ENCODE assay signal across 1 cellular context in the genomic region with DNA sequence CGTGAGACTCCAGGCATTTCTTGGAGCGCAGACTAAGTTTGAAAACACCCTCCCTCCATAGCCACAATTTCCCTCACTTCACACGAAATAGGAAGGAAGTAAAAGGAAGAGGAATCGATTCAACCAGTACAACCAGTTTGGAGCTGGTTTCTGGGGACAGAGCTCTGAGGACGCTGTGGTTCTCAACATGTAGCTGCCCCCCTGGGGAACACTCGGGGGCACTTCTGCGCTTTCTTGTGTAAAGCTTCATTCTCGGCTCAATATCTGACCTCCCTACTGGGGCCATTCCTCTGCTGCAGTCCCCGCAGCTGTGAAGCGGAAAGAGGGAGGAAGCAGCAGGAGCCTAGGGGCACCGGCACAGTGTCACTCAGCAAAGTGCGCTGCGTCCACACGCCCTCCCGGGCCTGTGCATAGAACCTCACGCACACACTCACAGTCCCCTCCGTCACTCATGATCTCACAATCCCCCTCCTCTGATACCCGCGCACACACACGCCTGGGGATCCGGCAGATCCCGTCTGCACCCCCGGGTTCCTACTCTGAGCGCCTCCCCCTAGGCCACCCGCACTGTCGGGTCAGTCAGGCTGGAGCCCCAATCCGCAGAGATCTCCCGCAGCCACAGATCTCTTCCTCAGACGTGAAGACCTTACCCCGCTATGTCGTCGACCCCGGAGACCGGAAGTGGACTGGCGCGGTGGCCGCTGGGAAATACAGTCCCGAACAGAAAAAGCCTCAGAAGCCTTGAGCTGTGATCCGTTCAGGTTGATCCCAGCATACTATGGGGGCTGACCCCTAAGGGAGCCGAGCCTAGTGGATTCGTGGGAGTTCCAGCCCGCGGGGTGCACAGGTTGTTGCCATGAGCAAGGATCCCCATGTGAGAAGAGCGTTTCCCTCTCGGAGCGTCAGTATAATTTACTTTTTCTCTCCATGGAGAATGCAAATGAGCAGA.
TF ChIP-seq lines count a peak whose summit lies in the region.

A gene (minus strand): TSS at position 688 of the 949 bp plus-strand sequence. CDS start 6,190 bp downstream, outside the sequence.

TF ChIP-seq in HepG2, 621 proteins besides CTCF, POLR2A, EP300 and RAD21 (continued from another document):
- TF ChIP-seq, protein P1, sequence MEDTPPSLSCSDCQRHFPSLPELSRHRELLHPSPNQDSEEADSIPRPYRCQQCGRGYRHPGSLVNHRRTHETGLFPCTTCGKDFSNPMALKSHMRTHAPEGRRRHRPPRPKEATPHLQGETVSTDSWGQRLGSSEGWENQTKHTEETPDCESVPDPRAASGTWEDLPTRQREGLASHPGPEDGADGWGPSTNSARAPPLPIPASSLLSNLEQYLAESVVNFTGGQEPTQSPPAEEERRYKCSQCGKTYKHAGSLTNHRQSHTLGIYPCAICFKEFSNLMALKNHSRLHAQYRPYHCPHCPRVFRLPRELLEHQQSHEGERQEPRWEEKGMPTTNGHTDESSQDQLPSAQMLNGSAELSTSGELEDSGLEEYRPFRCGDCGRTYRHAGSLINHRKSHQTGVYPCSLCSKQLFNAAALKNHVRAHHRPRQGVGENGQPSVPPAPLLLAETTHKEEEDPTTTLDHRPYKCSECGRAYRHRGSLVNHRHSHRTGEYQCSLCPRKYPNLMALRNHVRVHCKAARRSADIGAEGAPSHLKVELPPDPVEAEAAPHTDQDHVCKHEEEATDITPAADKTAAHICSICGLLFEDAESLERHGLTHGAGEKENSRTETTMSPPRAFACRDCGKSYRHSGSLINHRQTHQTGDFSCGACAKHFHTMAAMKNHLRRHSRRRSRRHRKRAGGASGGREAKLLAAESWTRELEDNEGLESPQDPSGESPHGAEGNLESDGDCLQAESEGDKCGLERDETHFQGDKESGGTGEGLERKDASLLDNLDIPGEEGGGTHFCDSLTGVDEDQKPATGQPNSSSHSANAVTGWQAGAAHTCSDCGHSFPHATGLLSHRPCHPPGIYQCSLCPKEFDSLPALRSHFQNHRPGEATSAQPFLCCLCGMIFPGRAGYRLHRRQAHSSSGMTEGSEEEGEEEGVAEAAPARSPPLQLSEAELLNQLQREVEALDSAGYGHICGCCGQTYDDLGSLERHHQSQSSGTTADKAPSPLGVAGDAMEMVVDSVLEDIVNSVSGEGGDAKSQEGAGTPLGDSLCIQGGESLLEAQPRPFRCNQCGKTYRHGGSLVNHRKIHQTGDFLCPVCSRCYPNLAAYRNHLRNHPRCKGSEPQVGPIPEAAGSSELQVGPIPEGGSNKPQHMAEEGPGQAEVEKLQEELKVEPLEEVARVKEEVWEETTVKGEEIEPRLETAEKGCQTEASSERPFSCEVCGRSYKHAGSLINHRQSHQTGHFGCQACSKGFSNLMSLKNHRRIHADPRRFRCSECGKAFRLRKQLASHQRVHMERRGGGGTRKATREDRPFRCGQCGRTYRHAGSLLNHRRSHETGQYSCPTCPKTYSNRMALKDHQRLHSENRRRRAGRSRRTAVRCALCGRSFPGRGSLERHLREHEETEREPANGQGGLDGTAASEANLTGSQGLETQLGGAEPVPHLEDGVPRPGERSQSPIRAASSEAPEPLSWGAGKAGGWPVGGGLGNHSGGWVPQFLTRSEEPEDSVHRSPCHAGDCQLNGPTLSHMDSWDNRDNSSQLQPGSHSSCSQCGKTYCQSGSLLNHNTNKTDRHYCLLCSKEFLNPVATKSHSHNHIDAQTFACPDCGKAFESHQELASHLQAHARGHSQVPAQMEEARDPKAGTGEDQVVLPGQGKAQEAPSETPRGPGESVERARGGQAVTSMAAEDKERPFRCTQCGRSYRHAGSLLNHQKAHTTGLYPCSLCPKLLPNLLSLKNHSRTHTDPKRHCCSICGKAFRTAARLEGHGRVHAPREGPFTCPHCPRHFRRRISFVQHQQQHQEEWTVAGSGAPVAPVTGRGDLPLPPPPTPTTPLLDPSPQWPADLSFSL (CRISPR knock-in tag; IDR thresholded peaks at IDR 0.05) = no peak
- TF ChIP-seq RARG (CRISPR knock-in tag; IDR thresholded peaks at IDR 0.05; ENCODE audit: low read depth) (no peak), NFYC (CRISPR knock-in tag; IDR thresholded peaks at IDR 0.05) (0 out of 2 replicates have a peak, but pooled peaks have one; percentile 18), KAT7 (CRISPR knock-in tag; IDR thresholded peaks at IDR 0.05; ENCODE audit: borderline replicate concordance) (peak; percentile 77), RBM39 (IDR thresholded peaks at IDR 0.05; ENCODE audit: low read depth, low read length, poor library complexity, severe bottlenecking) (peak; percentile 90), ZKSCAN8 (CRISPR knock-in tag; IDR thresholded peaks at IDR 0.05; ENCODE audit: borderline replicate concordance) (peak; percentile 39; the same call in 1 of the 2 replicates), IRX3 (CRISPR knock-in tag; IDR thresholded peaks at IDR 0.05; ENCODE audit: borderline replicate concordance, low read depth) (no peak), NR2F1 (CRISPR knock-in tag; IDR thresholded peaks at IDR 0.05) (0 out of 4 replicates have a peak, but pooled peaks of 1 of the 2 experiments have one; percentile 35), NCOA1 (CRISPR knock-in tag; IDR thresholded peaks at IDR 0.05) (no peak), CBX5 (CRISPR knock-in tag; IDR thresholded peaks at IDR 0.05; ENCODE audit: borderline replicate concordance) (no peak; the same call in 1 of the 2 replicates), ZNF224 (CRISPR knock-in tag; IDR thresholded peaks at IDR 0.05) (no peak), NFKBIZ (CRISPR knock-in tag; IDR thresholded peaks at IDR 0.05) (no peak), ERF (CRISPR knock-in tag; IDR thresholded peaks at IDR 0.05) (peak; percentile 72; the same call in 1 of the 2 replicates), ZBTB3 (CRISPR knock-in tag; IDR thresholded peaks at IDR 0.05; ENCODE audit: borderline replicate concordance, low read depth) (no peak), ARID2 (CRISPR knock-in tag; IDR thresholded peaks at IDR 0.05; ENCODE audit: borderline replicate concordance) (no peak; the same call in 1 of the 2 replicates), ZNF878 (CRISPR knock-in tag; IDR thresholded peaks at IDR 0.05) (0 out of 2 replicates have a peak, but pooled peaks have one; percentile 25)
- TF ChIP-seq, protein P2, sequence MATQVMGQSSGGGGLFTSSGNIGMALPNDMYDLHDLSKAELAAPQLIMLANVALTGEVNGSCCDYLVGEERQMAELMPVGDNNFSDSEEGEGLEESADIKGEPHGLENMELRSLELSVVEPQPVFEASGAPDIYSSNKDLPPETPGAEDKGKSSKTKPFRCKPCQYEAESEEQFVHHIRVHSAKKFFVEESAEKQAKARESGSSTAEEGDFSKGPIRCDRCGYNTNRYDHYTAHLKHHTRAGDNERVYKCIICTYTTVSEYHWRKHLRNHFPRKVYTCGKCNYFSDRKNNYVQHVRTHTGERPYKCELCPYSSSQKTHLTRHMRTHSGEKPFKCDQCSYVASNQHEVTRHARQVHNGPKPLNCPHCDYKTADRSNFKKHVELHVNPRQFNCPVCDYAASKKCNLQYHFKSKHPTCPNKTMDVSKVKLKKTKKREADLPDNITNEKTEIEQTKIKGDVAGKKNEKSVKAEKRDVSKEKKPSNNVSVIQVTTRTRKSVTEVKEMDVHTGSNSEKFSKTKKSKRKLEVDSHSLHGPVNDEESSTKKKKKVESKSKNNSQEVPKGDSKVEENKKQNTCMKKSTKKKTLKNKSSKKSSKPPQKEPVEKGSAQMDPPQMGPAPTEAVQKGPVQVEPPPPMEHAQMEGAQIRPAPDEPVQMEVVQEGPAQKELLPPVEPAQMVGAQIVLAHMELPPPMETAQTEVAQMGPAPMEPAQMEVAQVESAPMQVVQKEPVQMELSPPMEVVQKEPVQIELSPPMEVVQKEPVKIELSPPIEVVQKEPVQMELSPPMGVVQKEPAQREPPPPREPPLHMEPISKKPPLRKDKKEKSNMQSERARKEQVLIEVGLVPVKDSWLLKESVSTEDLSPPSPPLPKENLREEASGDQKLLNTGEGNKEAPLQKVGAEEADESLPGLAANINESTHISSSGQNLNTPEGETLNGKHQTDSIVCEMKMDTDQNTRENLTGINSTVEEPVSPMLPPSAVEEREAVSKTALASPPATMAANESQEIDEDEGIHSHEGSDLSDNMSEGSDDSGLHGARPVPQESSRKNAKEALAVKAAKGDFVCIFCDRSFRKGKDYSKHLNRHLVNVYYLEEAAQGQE (IDR thresholded peaks at IDR 0.05; ENCODE audit: borderline replicate concordance in 1 of 2, low read depth in 1 of 2, low read length in 2 of 2) = no peak
- TF ChIP-seq, protein P3, sequence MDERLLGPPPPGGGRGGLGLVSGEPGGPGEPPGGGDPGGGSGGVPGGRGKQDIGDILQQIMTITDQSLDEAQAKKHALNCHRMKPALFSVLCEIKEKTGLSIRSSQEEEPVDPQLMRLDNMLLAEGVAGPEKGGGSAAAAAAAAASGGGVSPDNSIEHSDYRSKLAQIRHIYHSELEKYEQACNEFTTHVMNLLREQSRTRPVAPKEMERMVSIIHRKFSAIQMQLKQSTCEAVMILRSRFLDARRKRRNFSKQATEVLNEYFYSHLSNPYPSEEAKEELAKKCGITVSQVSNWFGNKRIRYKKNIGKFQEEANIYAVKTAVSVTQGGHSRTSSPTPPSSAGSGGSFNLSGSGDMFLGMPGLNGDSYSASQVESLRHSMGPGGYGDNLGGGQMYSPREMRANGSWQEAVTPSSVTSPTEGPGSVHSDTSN (CRISPR knock-in tag; IDR thresholded peaks at IDR 0.05) = no peak; the same call in 1 of the 2 replicates
- TF ChIP-seq, protein P4, sequence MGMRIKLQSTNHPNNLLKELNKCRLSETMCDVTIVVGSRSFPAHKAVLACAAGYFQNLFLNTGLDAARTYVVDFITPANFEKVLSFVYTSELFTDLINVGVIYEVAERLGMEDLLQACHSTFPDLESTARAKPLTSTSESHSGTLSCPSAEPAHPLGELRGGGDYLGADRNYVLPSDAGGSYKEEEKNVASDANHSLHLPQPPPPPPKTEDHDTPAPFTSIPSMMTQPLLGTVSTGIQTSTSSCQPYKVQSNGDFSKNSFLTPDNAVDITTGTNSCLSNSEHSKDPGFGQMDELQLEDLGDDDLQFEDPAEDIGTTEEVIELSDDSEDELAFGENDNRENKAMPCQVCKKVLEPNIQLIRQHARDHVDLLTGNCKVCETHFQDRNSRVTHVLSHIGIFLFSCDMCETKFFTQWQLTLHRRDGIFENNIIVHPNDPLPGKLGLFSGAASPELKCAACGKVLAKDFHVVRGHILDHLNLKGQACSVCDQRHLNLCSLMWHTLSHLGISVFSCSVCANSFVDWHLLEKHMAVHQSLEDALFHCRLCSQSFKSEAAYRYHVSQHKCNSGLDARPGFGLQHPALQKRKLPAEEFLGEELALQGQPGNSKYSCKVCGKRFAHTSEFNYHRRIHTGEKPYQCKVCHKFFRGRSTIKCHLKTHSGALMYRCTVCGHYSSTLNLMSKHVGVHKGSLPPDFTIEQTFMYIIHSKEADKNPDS (CRISPR knock-in tag; IDR thresholded peaks at IDR 0.05) = no peak
- TF ChIP-seq, protein P5, sequence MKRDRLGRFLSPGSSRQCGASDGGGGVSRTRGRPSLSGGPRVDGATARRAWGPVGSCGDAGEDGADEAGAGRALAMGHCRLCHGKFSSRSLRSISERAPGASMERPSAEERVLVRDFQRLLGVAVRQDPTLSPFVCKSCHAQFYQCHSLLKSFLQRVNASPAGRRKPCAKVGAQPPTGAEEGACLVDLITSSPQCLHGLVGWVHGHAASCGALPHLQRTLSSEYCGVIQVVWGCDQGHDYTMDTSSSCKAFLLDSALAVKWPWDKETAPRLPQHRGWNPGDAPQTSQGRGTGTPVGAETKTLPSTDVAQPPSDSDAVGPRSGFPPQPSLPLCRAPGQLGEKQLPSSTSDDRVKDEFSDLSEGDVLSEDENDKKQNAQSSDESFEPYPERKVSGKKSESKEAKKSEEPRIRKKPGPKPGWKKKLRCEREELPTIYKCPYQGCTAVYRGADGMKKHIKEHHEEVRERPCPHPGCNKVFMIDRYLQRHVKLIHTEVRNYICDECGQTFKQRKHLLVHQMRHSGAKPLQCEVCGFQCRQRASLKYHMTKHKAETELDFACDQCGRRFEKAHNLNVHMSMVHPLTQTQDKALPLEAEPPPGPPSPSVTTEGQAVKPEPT (CRISPR knock-in tag; IDR thresholded peaks at IDR 0.05; ENCODE audit: low read depth) = no peak
- TF ChIP-seq, protein P6, sequence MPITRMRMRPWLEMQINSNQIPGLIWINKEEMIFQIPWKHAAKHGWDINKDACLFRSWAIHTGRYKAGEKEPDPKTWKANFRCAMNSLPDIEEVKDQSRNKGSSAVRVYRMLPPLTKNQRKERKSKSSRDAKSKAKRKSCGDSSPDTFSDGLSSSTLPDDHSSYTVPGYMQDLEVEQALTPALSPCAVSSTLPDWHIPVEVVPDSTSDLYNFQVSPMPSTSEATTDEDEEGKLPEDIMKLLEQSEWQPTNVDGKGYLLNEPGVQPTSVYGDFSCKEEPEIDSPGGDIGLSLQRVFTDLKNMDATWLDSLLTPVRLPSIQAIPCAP (CRISPR knock-in tag; IDR thresholded peaks at IDR 0.05; ENCODE audit: low read depth) = no peak
- TF ChIP-seq, protein P7, sequence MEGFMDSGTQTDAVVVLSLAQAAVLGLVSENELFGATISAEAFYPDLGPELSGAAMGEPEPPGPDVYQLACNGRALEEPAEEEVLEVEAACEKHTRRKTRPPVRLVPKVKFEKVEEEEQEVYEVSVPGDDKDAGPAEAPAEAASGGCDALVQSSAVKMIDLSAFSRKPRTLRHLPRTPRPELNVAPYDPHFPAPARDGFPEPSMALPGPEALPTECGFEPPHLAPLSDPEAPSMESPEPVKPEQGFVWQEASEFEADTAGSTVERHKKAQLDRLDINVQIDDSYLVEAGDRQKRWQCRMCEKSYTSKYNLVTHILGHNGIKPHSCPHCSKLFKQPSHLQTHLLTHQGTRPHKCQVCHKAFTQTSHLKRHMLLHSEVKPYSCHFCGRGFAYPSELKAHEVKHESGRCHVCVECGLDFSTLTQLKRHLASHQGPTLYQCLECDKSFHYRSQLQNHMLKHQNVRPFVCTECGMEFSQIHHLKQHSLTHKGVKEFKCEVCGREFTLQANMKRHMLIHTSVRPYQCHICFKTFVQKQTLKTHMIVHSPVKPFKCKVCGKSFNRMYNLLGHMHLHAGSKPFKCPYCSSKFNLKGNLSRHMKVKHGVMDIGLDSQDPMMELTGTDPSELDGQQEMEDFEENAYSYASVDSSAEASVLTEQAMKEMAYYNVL (CRISPR knock-in tag; IDR thresholded peaks at IDR 0.05; ENCODE audit: borderline replicate concordance) = peak; percentile 70; the same call in 1 of the 2 replicates
- TF ChIP-seq, protein P8, sequence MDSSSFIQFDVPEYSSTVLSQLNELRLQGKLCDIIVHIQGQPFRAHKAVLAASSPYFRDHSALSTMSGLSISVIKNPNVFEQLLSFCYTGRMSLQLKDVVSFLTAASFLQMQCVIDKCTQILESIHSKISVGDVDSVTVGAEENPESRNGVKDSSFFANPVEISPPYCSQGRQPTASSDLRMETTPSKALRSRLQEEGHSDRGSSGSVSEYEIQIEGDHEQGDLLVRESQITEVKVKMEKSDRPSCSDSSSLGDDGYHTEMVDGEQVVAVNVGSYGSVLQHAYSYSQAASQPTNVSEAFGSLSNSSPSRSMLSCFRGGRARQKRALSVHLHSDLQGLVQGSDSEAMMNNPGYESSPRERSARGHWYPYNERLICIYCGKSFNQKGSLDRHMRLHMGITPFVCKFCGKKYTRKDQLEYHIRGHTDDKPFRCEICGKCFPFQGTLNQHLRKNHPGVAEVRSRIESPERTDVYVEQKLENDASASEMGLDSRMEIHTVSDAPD (CRISPR knock-in tag; IDR thresholded peaks at IDR 0.05) = no peak
